In the genomic region with DNA sequence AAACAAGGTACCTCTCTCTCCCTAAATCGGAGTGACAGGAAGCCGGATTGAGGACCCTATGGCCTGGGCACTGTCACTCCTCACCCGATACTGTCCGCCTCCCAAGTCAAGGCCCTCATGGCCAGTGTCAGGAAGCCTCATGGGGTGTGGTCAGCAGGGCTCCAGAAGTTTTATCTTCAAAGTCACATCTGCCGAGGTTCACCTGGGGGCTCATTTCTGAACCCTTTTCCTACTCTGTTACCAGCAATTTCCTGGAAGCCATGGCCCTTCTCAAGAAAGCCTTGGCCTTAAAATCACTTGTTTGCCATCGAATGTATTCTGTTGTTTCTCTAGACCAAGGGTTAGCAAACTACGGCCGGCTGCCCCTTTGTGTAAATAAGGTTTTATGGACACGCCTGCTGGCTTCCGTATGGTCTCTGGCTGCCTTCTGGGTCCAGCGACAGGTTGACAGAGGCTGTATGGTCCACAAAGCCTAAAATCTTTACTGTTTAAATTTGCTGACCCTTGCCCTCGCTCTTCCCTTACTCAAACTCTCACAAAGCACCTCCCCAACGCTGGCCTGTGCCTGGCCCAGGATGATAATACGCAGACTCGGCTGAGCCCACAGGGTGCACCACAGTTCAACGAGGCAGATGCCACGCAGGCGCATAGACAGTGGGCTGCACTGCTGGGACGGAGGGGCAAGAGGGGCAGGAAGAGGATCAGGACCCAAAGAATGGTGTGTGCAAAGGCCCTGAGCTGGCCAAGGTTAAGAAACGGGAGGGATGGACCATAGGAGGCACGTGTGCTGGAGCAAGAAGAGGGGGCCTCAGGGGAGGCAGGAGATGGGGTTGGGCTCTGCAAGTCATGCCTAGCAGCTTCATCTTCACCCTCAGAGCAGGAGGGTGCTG, we compare ENCODE assay signal across 2 cellular contexts.
TF ChIP-seq lines count a peak whose summit lies in the region.

No MANE protein-coding gene starts in this region.

TF ChIP-seq in K562, 482 proteins besides CTCF, POLR2A, EP300 and RAD21 (continues in another document):
- TF ChIP-seq ZNF583 (CRISPR knock-in tag; IDR thresholded peaks at IDR 0.05) (no peak), MAFG (tag; conservative IDR thresholded peaks at IDR 0.05) (no peak), ARID1B (IDR thresholded peaks at IDR 0.05) (peak; percentile 85), SMARCA4 (IDR thresholded peaks at IDR 0.05) (peak; percentile 44; the same call in 1 of the 2 replicates), SIN3A (IDR thresholded peaks at IDR 0.05; ENCODE audit: borderline replicate concordance in 2 of 2, control insufficient read depth in 1 of 2, low read depth in 2 of 2, low read length in 2 of 2) (no peak), TSC22D4 (tag; IDR thresholded peaks at IDR 0.05) (no peak), EGR1 (conservative IDR thresholded peaks at IDR 0.05) (no peak), EP400 (IDR thresholded peaks at IDR 0.05) (peak; percentile 24; the same call in 1 of the 2 replicates), ZFX (CRISPR knock-in tag; IDR thresholded peaks at IDR 0.05) (no peak), RHOXF2B (CRISPR knock-in tag; conservative IDR thresholded peaks at IDR 0.05) (no peak), KDM4B (IDR thresholded peaks at IDR 0.05; ENCODE audit: borderline replicate concordance in 2 of 2, low read depth in 1 of 2) (no peak), ZBTB8A (IDR thresholded peaks at IDR 0.05; ENCODE audit: partially characterized antibody) (no peak), JUNB (CRISPR knock-in tag; conservative IDR thresholded peaks at IDR 0.05) (no peak), ZNF146 (CRISPR knock-in tag; IDR thresholded peaks at IDR 0.05; ENCODE audit: unreplicated experiment) (no peak), BRD9 (IDR thresholded peaks at IDR 0.05; ENCODE audit: low read depth, partially characterized antibody) (no peak)
- TF ChIP-seq, protein P1, sequence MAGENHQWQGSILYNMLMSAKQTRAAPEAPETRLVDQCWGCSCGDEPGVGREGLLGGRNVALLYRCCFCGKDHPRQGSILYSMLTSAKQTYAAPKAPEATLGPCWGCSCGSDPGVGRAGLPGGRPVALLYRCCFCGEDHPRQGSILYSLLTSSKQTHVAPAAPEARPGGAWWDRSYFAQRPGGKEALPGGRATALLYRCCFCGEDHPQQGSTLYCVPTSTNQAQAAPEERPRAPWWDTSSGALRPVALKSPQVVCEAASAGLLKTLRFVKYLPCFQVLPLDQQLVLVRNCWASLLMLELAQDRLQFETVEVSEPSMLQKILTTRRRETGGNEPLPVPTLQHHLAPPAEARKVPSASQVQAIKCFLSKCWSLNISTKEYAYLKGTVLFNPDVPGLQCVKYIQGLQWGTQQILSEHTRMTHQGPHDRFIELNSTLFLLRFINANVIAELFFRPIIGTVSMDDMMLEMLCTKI (IDR thresholded peaks at IDR 0.05; ENCODE audit: partially characterized antibody), result no peak
- TF ChIP-seq, protein P2, sequence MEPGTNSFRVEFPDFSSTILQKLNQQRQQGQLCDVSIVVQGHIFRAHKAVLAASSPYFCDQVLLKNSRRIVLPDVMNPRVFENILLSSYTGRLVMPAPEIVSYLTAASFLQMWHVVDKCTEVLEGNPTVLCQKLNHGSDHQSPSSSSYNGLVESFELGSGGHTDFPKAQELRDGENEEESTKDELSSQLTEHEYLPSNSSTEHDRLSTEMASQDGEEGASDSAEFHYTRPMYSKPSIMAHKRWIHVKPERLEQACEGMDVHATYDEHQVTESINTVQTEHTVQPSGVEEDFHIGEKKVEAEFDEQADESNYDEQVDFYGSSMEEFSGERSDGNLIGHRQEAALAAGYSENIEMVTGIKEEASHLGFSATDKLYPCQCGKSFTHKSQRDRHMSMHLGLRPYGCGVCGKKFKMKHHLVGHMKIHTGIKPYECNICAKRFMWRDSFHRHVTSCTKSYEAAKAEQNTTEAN (CRISPR knock-in tag; IDR thresholded peaks at IDR 0.05), result no peak
- TF ChIP-seq, protein P3, sequence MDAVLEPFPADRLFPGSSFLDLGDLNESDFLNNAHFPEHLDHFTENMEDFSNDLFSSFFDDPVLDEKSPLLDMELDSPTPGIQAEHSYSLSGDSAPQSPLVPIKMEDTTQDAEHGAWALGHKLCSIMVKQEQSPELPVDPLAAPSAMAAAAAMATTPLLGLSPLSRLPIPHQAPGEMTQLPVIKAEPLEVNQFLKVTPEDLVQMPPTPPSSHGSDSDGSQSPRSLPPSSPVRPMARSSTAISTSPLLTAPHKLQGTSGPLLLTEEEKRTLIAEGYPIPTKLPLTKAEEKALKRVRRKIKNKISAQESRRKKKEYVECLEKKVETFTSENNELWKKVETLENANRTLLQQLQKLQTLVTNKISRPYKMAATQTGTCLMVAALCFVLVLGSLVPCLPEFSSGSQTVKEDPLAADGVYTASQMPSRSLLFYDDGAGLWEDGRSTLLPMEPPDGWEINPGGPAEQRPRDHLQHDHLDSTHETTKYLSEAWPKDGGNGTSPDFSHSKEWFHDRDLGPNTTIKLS (IDR thresholded peaks at IDR 0.05; ENCODE audit: borderline replicate concordance, low read depth), result no peak; the same call in 1 of the 2 replicates
- TF ChIP-seq, protein P4, sequence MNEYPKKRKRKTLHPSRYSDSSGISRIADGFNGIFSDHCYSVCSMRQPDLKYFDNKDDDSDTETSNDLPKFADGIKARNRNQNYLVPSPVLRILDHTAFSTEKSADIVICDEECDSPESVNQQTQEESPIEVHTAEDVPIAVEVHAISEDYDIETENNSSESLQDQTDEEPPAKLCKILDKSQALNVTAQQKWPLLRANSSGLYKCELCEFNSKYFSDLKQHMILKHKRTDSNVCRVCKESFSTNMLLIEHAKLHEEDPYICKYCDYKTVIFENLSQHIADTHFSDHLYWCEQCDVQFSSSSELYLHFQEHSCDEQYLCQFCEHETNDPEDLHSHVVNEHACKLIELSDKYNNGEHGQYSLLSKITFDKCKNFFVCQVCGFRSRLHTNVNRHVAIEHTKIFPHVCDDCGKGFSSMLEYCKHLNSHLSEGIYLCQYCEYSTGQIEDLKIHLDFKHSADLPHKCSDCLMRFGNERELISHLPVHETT (CRISPR knock-in tag; conservative IDR thresholded peaks at IDR 0.05 in 1 of 2, IDR thresholded peaks at IDR 0.05 in 1 of 2), result no peak
- TF ChIP-seq, protein P5, sequence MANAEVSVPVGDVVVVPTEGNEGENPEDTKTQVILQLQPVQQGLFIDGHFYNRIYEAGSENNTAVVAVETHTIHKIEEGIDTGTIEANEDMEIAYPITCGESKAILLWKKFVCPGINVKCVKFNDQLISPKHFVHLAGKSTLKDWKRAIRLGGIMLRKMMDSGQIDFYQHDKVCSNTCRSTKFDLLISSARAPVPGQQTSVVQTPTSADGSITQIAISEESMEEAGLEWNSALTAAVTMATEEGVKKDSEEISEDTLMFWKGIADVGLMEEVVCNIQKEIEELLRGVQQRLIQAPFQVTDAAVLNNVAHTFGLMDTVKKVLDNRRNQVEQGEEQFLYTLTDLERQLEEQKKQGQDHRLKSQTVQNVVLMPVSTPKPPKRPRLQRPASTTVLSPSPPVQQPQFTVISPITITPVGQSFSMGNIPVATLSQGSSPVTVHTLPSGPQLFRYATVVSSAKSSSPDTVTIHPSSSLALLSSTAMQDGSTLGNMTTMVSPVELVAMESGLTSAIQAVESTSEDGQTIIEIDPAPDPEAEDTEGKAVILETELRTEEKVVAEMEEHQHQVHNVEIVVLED (CRISPR knock-in tag; IDR thresholded peaks at IDR 0.05), result no peak

TF ChIP-seq in liver, 16 proteins besides CTCF, POLR2A, EP300 and RAD21:
- TF ChIP-seq, protein P6, sequence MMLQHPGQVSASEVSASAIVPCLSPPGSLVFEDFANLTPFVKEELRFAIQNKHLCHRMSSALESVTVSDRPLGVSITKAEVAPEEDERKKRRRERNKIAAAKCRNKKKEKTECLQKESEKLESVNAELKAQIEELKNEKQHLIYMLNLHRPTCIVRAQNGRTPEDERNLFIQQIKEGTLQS (IDR thresholded peaks at IDR 0.05), result no peak
- TF ChIP-seq HNF4G (IDR thresholded peaks at IDR 0.05) (no peak), SP1 (IDR thresholded peaks at IDR 0.05) (peak; percentile 30), NR2F2 (IDR thresholded peaks at IDR 0.05) (no peak), RXRA (IDR thresholded peaks at IDR 0.05) (peak; percentile 17 to 57), TAF1 (conservative IDR thresholded peaks at IDR 0.05) (no peak), FOXA2 (IDR thresholded peaks at IDR 0.05) (no peak), FOXA1 (IDR thresholded peaks at IDR 0.05) (no peak), HNF4A (conservative IDR thresholded peaks at IDR 0.05) (peak; percentile 10 to 40)
TF ChIP-seq in liver: peak in this region for 3.
